ENCODE assay signal across 21 cellular contexts in the genomic region with DNA sequence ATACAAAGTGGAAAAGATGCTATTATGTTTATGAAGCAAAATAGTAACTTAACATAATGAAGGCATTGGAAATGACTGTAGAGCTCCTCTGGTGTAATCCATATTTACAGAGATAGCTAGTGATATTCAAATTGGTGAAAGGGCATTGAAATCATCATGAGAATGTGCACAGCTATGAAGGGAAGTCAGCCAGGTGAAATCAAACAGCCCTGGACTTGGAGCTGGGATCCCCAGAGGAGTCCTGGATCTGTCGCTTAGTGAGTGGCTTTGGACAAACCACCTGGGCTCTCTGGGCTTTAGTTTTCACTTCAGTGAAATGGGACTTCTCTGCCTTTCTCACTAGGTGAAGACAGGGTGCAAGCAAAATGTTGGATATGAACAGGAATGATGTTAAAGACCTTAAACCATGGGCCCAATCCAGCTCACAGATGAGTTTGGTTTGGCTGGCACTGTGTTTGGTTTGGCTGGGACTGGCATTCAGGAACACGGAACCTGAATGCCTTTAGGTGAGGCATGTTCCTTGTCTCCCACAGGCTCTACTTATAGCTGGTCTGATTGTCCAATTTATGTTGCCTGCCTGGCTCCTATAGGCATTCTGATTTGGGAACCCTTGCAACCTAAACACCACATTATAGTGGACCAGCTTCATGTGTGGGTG.
"Had no signal": no experiment of that assay in that cellular context is flagged by ENCODE, and none has a peak within 500 bp of the region (broad histone marks: within the 10 kb centered on the region; RNA-seq: fewer than 3 reads in every experiment).

No MANE protein-coding gene starts in this region.

- H3K4me3 ChIP-seq: esophagus muscularis mucosa, gastrocnemius medialis, heart right ventricle, left lung, lower lobe of right lung, smooth muscle cell, suprapubic skin, thyroid gland had no signal

- H3K4me1 ChIP-seq: esophagus muscularis mucosa, gastrocnemius medialis, lower lobe of right lung, suprapubic skin, thyroid gland had no signal

- H3K36me3 Mint-ChIP-seq: naive B cell, type B pancreatic cell had no signal

- ATAC-seq: gastrocnemius medialis, heart right ventricle, left lung, lower lobe of right lung, right cardiac atrium had no signal

- DNase-seq: effector memory CD4-positive, alpha-beta T cell; gastrocnemius medialis; heart right ventricle; hypothalamus; kidney glomerular epithelial cell; left lung; lower lobe of right lung; mesenchymal stem cell; midbrain; naive B cell; occipital lobe; right cardiac atrium; stimulated activated CD4-positive, alpha-beta T cell treated with anti-CD3 and anti-CD28 coated beads, Interleukin-2, amount 100 ng/mL, for 48 hours; stimulated activated naive CD4-positive, alpha-beta T cell treated with Interleukin-2 at 50 U/mL for 16 hours; thyroid gland had no signal

- H3K4me3 Mint-ChIP-seq: naive B cell, nephron, type B pancreatic cell had no signal

- H3K9me3 Mint-ChIP-seq: nephron, type B pancreatic cell had no signal

- H3K4me1 Mint-ChIP-seq: naive B cell, nephron had no signal

- H3K4me2 ChIP-seq: smooth muscle cell had no signal

- H3K9me3 ChIP-seq: esophagus muscularis mucosa, gastrocnemius medialis, heart right ventricle, left lung, lower lobe of right lung, suprapubic skin, thyroid gland had no signal

- H3K27ac ChIP-seq: epithelial cell of prostate, esophagus muscularis mucosa, gastrocnemius medialis, heart right ventricle, left lung, lower lobe of right lung, suprapubic skin, thyroid gland had no signal

- H3K27me3 ChIP-seq: gastrocnemius medialis, thyroid gland had no signal

- H3K36me3 ChIP-seq: esophagus muscularis mucosa, gastrocnemius medialis, heart right ventricle, left lung, lower lobe of right lung, suprapubic skin, thyroid gland had no signal

- H3K27ac Mint-ChIP-seq: naive B cell, nephron, type B pancreatic cell had no signal
